ENCODE assay signal across 17 cellular contexts in genomic region chr10:24570658-24571426, GRCh38.
A peak's percentile ranks its signal among the peaks of the same experiment; 100 is the strongest.
DNase-seq lines count a peak whose midpoint lies in the region; ATAC-seq and TF ChIP-seq lines count a peak whose summit lies in the region.
"Had no signal": no experiment of that assay in that cellular context is flagged by ENCODE, and none has a peak within 500 bp of the region (broad histone marks: within the 10 kb centered on the region; RNA-seq: fewer than 3 reads in every experiment).

No MANE protein-coding gene starts in this region.

- 65 to 69% methylated on average over 9 of the region's 9 CpGs for WGBS in GM23248 (ENCODE audit: low coverage in 1 of 2, low lambda C conversion rate in 2 of 2, missing lambda C conversion rate in 2 of 2), 2 experiments
- WGBS in stomach, 5 donors = 88 to 95% (median 93%) methylated on average over 9 of the region's 9 CpGs

- intact Hi-C loops in stomach (cut with DNase I; ENCODE audit: low total_unique reads) = no loop called here

- peak overlapping the region in 2 of 3 donors; percentile 64 to 81 for H3K27ac Mint-ChIP-seq in CD4-positive, CD25-positive, alpha-beta regulatory T cell
- H3K27ac Mint-ChIP-seq in endothelial cell (ENCODE audit: unreplicated experiment) (peak overlapping the region; percentile 0), osteocyte (ENCODE audit: unreplicated experiment) (peak overlapping the region; percentile 47)
- H3K27ac Mint-ChIP-seq: B cell; CD4-positive, alpha-beta memory T cell had no signal

- in situ Hi-C loops in GM23248 (cut with MboI) = no loop called here

- no peak overlapping the region for H3K9ac ChIP-seq in GM23248

- no peak for ATAC-seq in CD4-positive, CD25-positive, alpha-beta regulatory T cell (ENCODE audit: low read depth in 2 of 2)
- ATAC-seq in GM18868 (IDR thresholded peaks at IDR 0.05; ENCODE audit: unreplicated experiment) (no peak), HG03354 (IDR thresholded peaks at IDR 0.05; ENCODE audit: poor library complexity, severe bottlenecking, unreplicated experiment) (no peak), HG02884 (IDR thresholded peaks at IDR 0.05; ENCODE audit: unreplicated experiment) (no peak)

- no peaks in the 10 kb centered on the region for H3K36me3 ChIP-seq in CD4-positive, CD25-positive, alpha-beta regulatory T cell (ENCODE audit: control insufficient read depth, insufficient read depth, low read length)
- H3K36me3 ChIP-seq in GM23248 (ENCODE audit: low read depth) = no peaks in the 10 kb centered on the region
- no peaks in the 10 kb centered on the region for H3K36me3 ChIP-seq in stomach

- no peak for TF ChIP-seq CTCF in endothelial cell (IDR thresholded peaks at IDR 0.05; ENCODE audit: unreplicated experiment)
- no peak for TF ChIP-seq CTCF in osteocyte (IDR thresholded peaks at IDR 0.05)
- no peak for TF ChIP-seq CTCF in stomach (IDR thresholded peaks at IDR 0.05)

- H3K9me3 ChIP-seq in CD4-positive, CD25-positive, alpha-beta regulatory T cell (ENCODE audit: control insufficient read depth in 2 of 2, low read length in 2 of 2) = no peaks in the 10 kb centered on the region
- H3K9me3 ChIP-seq in GM23248 (ENCODE audit: low read depth) = no peaks in the 10 kb centered on the region
- H3K9me3 ChIP-seq in stomach = no peaks in the 10 kb centered on the region

- peaks cover 28% of the 10 kb centered on the region for H3K27me3 Mint-ChIP-seq in CD4-positive, CD25-positive, alpha-beta regulatory T cell
- H3K27me3 Mint-ChIP-seq in endothelial cell (ENCODE audit: unreplicated experiment) (peaks cover 6% of the 10 kb centered on the region), osteocyte (ENCODE audit: unreplicated experiment) (peaks cover 10% of the 10 kb centered on the region)

- H3K9me3 Mint-ChIP-seq in CD4-positive, CD25-positive, alpha-beta regulatory T cell = peaks cover 0 to 2% (median 0%) of the 10 kb centered on the region in 7 donors
- peaks cover 3% of the 10 kb centered on the region for H3K9me3 Mint-ChIP-seq in endothelial cell (ENCODE audit: unreplicated experiment)
- H3K9me3 Mint-ChIP-seq in osteocyte (ENCODE audit: unreplicated experiment) = no peaks in the 10 kb centered on the region

- H3K9me2 ChIP-seq in GM23248 (ENCODE audit: insufficient read depth) = no peaks in the 10 kb centered on the region

- H3K4me3 ChIP-seq in CD4-positive, CD25-positive, alpha-beta regulatory T cell (ENCODE audit: low read depth, low read length) = no peak overlapping the region
- H3K4me3 ChIP-seq in GM23248 (no peak overlapping the region), stomach (no peak overlapping the region)

- no peak overlapping the region for H3K4me3 Mint-ChIP-seq in CD4-positive, CD25-positive, alpha-beta regulatory T cell
- H3K4me3 Mint-ChIP-seq in endothelial cell (ENCODE audit: unreplicated experiment) (no peak overlapping the region), osteocyte (ENCODE audit: unreplicated experiment) (no peak overlapping the region)
- H3K4me3 Mint-ChIP-seq: B cell; CD4-positive, alpha-beta memory T cell had no signal

- peaks cover 9% of the 10 kb centered on the region; the same call in 1 of the 2 replicates for H3F3A ChIP-seq in GM23248 (ENCODE audit: insufficient read depth)

- peaks cover 3% of the 10 kb centered on the region for H3K36me3 Mint-ChIP-seq in CD4-positive, CD25-positive, alpha-beta regulatory T cell
- H3K36me3 Mint-ChIP-seq in endothelial cell (ENCODE audit: low read depth, unreplicated experiment) (peaks cover 4% of the 10 kb centered on the region), osteocyte (ENCODE audit: unreplicated experiment) (no peaks in the 10 kb centered on the region)
- H3K36me3 Mint-ChIP-seq: CD4-positive, alpha-beta memory T cell had no signal

- no peak for DNase-seq in CD4-positive, CD25-positive, alpha-beta regulatory T cell
- peak; percentile 37 for DNase-seq in GM23248
- no peak for DNase-seq in endothelial cell (ENCODE audit: low spot score)
- DNase-seq in osteocyte (ENCODE audit: extremely low spot score, unreplicated experiment) = no peak
- DNase-seq in stomach = no peak
- DNase-seq: C1 segment of cervical spinal cord; CD4-positive, alpha-beta memory T cell; COR-L47; DMS153; DMS79 treated with DMSO at 0.1 percent for 48 hours; EL; H7; KG1 had no signal

- no peak overlapping the region for H2AFZ ChIP-seq in GM23248

- no peak for TF ChIP-seq POLR2A in stomach (IDR thresholded peaks at IDR 0.05)

- no peak overlapping the region for H3K4me2 ChIP-seq in GM23248 (ENCODE audit: unreplicated experiment)

- H4K20me1 ChIP-seq in GM23248 (ENCODE audit: insufficient read depth) = no peaks in the 10 kb centered on the region

- H3K4me1 Mint-ChIP-seq in CD4-positive, CD25-positive, alpha-beta regulatory T cell = peaks cover 0 to 5% (median 2%) of the 10 kb centered on the region in 4 donors
- H3K4me1 Mint-ChIP-seq in endothelial cell (ENCODE audit: unreplicated experiment) (no peaks in the 10 kb centered on the region), osteocyte (ENCODE audit: unreplicated experiment) (peaks cover 6% of the 10 kb centered on the region)
- H3K4me1 Mint-ChIP-seq: B cell; CD4-positive, alpha-beta memory T cell had no signal

- TF ChIP-seq EP300 in stomach (IDR thresholded peaks at IDR 0.05) = no peak

- H3K27me3 ChIP-seq in CD4-positive, CD25-positive, alpha-beta regulatory T cell (ENCODE audit: control insufficient read depth, insufficient read depth, low read length) = no peaks in the 10 kb centered on the region
- H3K27me3 ChIP-seq in GM23248 (replicated peaks; ENCODE audit: insufficient read depth) (no peaks in the 10 kb centered on the region), stomach (peaks cover 0 to 4% (median 0%) of the 10 kb centered on the region in 3 donors)

- no peaks in the 10 kb centered on the region for H3K4me1 ChIP-seq in CD4-positive, CD25-positive, alpha-beta regulatory T cell (ENCODE audit: control insufficient read depth, insufficient read depth, low read length, poor library complexity, severe bottlenecking)
- H3K4me1 ChIP-seq in GM23248 (ENCODE audit: insufficient read depth) (no peaks in the 10 kb centered on the region), stomach (no peaks in the 10 kb centered on the region)

- no peak overlapping the region for H3K27ac ChIP-seq in CD4-positive, CD25-positive, alpha-beta regulatory T cell (ENCODE audit: insufficient read depth, low read length, poor library complexity, severe bottlenecking)
- H3K27ac ChIP-seq in GM23248 (no peak overlapping the region), stomach (no peak overlapping the region)

- H3K79me2 ChIP-seq in GM23248 (ENCODE audit: insufficient read depth) = no peaks in the 10 kb centered on the region

Comparison
In these comparisons a context has a peak if more than half of its experiments do, and no peak if none do; other contexts are left out.
1. H3K27ac Mint-ChIP-seq: peak in every context shown above with its lines; median percentile 72 in CD4-positive, CD25-positive, alpha-beta regulatory T cell; 47 in osteocyte; 0 in endothelial cell.